ENCODE assay signal across 28 cellular contexts in genomic region chr6:51450248-51450957, GRCh38.
"Had no signal": no experiment of that assay in that cellular context is flagged by ENCODE, and none has a peak within 500 bp of the region (broad histone marks: within the 10 kb centered on the region; RNA-seq: fewer than 3 reads in every experiment).

No MANE protein-coding gene starts in this region.

- H3K79me2 ChIP-seq: hepatocyte had no signal

- H3K4me1 Mint-ChIP-seq: endodermal cell; mesothelial cell of epicardium; naive thymus-derived CD4-positive, alpha-beta T cell; stimulated activated naive CD8-positive, alpha-beta T cell treated with anti-CD3 and anti-CD28 coated beads, Interleukin-15, amount 100 ng/mL, for 72 hours had no signal

- H3K27ac Mint-ChIP-seq: dendritic cell treated with granulocyte-macrophage colony-stimulating factor and Interleukin-4, amounts not matched to agents 40 ng/mL and 50 ng/mL, for 4 days; endodermal cell; mesothelial cell of epicardium; naive thymus-derived CD4-positive, alpha-beta T cell; stimulated activated naive CD8-positive, alpha-beta T cell treated with anti-CD3 and anti-CD28 coated beads, Interleukin-15, amount 100 ng/mL, for 72 hours had no signal

- H3K36me3 ChIP-seq: colonic mucosa, esophagus muscularis mucosa, gastroesophageal sphincter, heart left ventricle, neutrophil, pancreas, suprapubic skin, transverse colon, upper lobe of right lung, uterus had no signal

- H2AFZ ChIP-seq: hepatocyte had no signal

- ATAC-seq: foreskin keratinocyte; gastroesophageal sphincter; heart left ventricle; left lobe of liver; naive thymus-derived CD4-positive, alpha-beta T cell; pancreas; sciatic nerve; stimulated activated naive CD8-positive, alpha-beta T cell treated with anti-CD3 and anti-CD28 coated beads, Interleukin-15, amount 100 ng/mL, for 72 hours; upper lobe of right lung had no signal

- H3K27me3 ChIP-seq: colonic mucosa, esophagus muscularis mucosa, foreskin keratinocyte, gastroesophageal sphincter, heart left ventricle, hepatocyte, neutrophil, suprapubic skin, transverse colon, upper lobe of right lung, uterus had no signal

- H3K9me3 ChIP-seq: colonic mucosa, esophagus muscularis mucosa, gastroesophageal sphincter, heart left ventricle, neutrophil, pancreas, suprapubic skin, transverse colon, upper lobe of right lung, uterus had no signal

- FAIRE-seq: kidney, pancreas had no signal

- H3K9me3 Mint-ChIP-seq: dendritic cell treated with granulocyte-macrophage colony-stimulating factor and Interleukin-4, amounts not matched to agents 40 ng/mL and 50 ng/mL, for 4 days; endodermal cell; mesothelial cell of epicardium had no signal

- H3K36me3 Mint-ChIP-seq: mesothelial cell of epicardium had no signal

- H3K4me1 ChIP-seq: esophagus muscularis mucosa, foreskin keratinocyte, gastroesophageal sphincter, heart left ventricle, pancreas, suprapubic skin, upper lobe of right lung, uterus had no signal

- H3K4me2 ChIP-seq: hepatocyte, smooth muscle cell had no signal

- DNase-seq: colonic mucosa; effector CD8-positive, alpha-beta T cell; endodermal cell; foreskin keratinocyte; heart left ventricle; kidney; mesenchymal stem cell; naive thymus-derived CD4-positive, alpha-beta T cell; pancreas; stimulated activated CD4-positive, alpha-beta T cell treated with anti-CD3 and anti-CD28 coated beads, Interleukin-12 subunit alpha, Interleukin-12 subunit beta, amount 100 ng/mL, for 4 hours; stimulated activated CD4-positive, alpha-beta T cell treated with anti-CD3 and anti-CD28 coated beads, Interleukin-1b, Interleukin-23, amount 100 ng/mL, for 48 hours; stimulated activated CD4-positive, alpha-beta T cell treated with anti-CD3 and anti-CD28 coated beads, Interleukin-4, amount 100 ng/mL, for 1 hour; stimulated activated CD8-positive, alpha-beta memory T cell treated with anti-CD3 and anti-CD28 coated beads, Interleukin-4, amount 100 ng/mL, for 48 hours; stimulated activated naive CD4-positive, alpha-beta T cell; stimulated activated naive CD8-positive, alpha-beta T cell treated with anti-CD3 and anti-CD28 coated beads, Interleukin-15, amount 100 ng/mL, for 72 hours; transverse colon; upper lobe of right lung; uterus had no signal

- H3K4me3 Mint-ChIP-seq: dendritic cell treated with granulocyte-macrophage colony-stimulating factor and Interleukin-4, amounts not matched to agents 40 ng/mL and 50 ng/mL, for 4 days; endodermal cell; mesothelial cell of epicardium; naive thymus-derived CD4-positive, alpha-beta T cell; stimulated activated naive CD8-positive, alpha-beta T cell treated with anti-CD3 and anti-CD28 coated beads, Interleukin-15, amount 100 ng/mL, for 72 hours had no signal

- H3K27ac ChIP-seq: colonic mucosa, esophagus muscularis mucosa, foreskin keratinocyte, gastroesophageal sphincter, heart left ventricle, hepatocyte, neutrophil, pancreas, suprapubic skin, transverse colon, upper lobe of right lung, uterus had no signal

- H3K27me3 Mint-ChIP-seq: dendritic cell treated with granulocyte-macrophage colony-stimulating factor and Interleukin-4, amounts not matched to agents 40 ng/mL and 50 ng/mL, for 4 days; stimulated activated naive CD8-positive, alpha-beta T cell treated with anti-CD3 and anti-CD28 coated beads, Interleukin-15, amount 100 ng/mL, for 72 hours had no signal

- H3K4me3 ChIP-seq: colonic mucosa, esophagus muscularis mucosa, gastroesophageal sphincter, heart left ventricle, hepatocyte, pancreas, smooth muscle cell, suprapubic skin, transverse colon, upper lobe of right lung, uterus had no signal
